8 cellular contexts compared by ENCODE assay signal in the genomic region with DNA sequence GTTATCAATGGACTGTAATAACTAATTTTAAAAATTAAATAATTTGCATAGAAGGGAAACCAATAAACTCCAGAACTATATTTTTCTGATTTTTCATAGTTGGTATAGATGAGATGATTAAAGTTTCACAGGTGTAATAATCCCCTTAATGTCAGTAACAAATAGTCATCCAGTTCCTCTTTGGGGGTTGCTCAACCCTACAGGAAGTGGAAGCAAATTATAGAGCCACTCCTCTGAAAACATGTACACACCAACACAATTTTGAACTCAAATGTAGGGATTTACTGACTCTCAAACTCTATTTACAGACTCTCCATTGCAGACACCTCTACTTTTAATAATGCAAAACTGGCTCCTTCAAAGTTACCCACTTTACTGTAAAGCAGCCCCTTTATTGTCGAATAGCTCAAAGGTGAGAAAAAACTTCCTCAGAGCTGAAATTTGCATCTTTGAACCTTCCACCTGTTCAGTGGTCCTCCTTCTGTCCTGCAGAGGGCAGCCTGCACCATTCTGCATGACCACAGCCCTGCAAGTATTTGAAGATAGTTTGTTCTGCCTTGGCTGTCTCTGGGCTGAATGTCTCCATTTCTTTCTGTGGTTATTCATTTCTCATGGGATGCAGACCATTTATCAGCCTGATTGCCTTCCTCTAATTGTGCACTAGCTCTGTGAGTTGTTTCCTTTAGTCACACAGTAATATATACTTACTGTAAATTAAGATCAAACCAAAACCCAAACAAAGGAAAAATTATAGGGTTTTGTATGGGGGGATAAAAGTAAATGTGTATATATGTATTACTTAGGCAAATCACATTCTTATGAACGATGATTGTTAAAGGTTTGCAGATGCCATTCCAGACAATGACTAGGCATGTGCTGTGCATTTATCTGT.
DNase-seq lines count a peak whose midpoint lies in the region; ATAC-seq, FAIRE-seq and TF ChIP-seq lines count a peak whose summit lies in the region.

No MANE protein-coding gene starts in this region.

- FAIRE-seq in GM12878 (lab: Jason Lieb, UNC), result peak; percentile 44

- H3K27ac ChIP-seq in PC-9, result no peak overlapping the region
- no peak overlapping the region for H3K27ac ChIP-seq in GM12878 (ENCODE audit: control insufficient read depth, insufficient read depth)
- H3K27ac ChIP-seq in spleen, result no peak overlapping the region

- H3K4me3 ChIP-seq in PC-9 (no peak overlapping the region), GM12878 (no peak overlapping the region), spleen (no peak overlapping the region)

- H2AFZ ChIP-seq in PC-9 (no peak overlapping the region), GM12878 (ENCODE audit: control insufficient read depth, low read depth, low read length) (no peak overlapping the region)

- RAD21 ChIA-PET in GM12878 (lab: Charles Lee; ENCODE audit: unreplicated experiment), result interaction anchor here (0.6 to 1.5 kb wide), 5 partner anchors 544 to 1188 kb away, joined by 3 to 9 read pairs (median 4); no protein-coding TSS in a partner anchor

- SMC1A ChIA-PET in GM12878 (lab: Charles Lee; ENCODE audit: uncharacterized antibody, unreplicated experiment), result interaction anchor here (0.5 to 2.3 kb wide), 7 partner anchors 19 to 1189 kb away, joined by 3 to 8 read pairs (median 3); no protein-coding TSS in a partner anchor

- TF ChIP-seq CTCF in PC-9 (conservative IDR thresholded peaks at IDR 0.05) (peak; percentile 65), GM12878 (IDR thresholded peaks at IDR 0.05 in 2 of 3, conservative IDR thresholded peaks at IDR 0.05 in 1 of 3; ENCODE audit: control insufficient read depth in 2 of 3, extremely low read depth in 1 of 3, insufficient read depth in 1 of 3, low read depth in 3 of 3, low read length in 3 of 3) (peak; percentile 69 to 79 (median 76)), spleen (IDR thresholded peaks at IDR 0.05 in 8 of 11, conservative IDR thresholded peaks at IDR 0.05 in 3 of 11) (peak in 8 of 11 experiments; percentile 30 to 65 (median 46))

- no peaks in the 10 kb centered on the region for H3K9me2 ChIP-seq in PC-9 (ENCODE audit: insufficient read depth)

- ATAC-seq in GM21390 (IDR thresholded peaks at IDR 0.05; ENCODE audit: unreplicated experiment) (peak; percentile 90), HG03565 (IDR thresholded peaks at IDR 0.05; ENCODE audit: unreplicated experiment) (peak; percentile 98), GM12878 (peak; percentile 93)

- H3K4me1 ChIP-seq in PC-9 (replicated peaks; ENCODE audit: insufficient read depth) (no peaks in the 10 kb centered on the region), GM12878 (ENCODE audit: control insufficient read depth, insufficient read depth, low read length) (no peaks in the 10 kb centered on the region), spleen (no peaks in the 10 kb centered on the region)

- H4K20me1 ChIP-seq in PC-9 (ENCODE audit: insufficient read depth) (no peaks in the 10 kb centered on the region), GM12878 (ENCODE audit: control insufficient read depth, insufficient read depth) (no peaks in the 10 kb centered on the region)

- no peaks in the 10 kb centered on the region for H3K27me3 ChIP-seq in PC-9 (ENCODE audit: insufficient read depth, low read depth)
- no peaks in the 10 kb centered on the region; a peak in 2 of 4 replicates for H3K27me3 ChIP-seq in GM12878 (replicated peaks in 1 of 2; ENCODE audit: control insufficient read depth in 2 of 2, insufficient read depth in 2 of 2, low read length in 1 of 2)
- peaks cover 0 to 4% (median 0%) of the 10 kb centered on the region in 7 donors for H3K27me3 ChIP-seq in spleen (replicated peaks in 1 of 7)

- TF ChIP-seq RAD21 in GM12878 (IDR thresholded peaks at IDR 0.05; ENCODE audit: insufficient read depth, low read depth, low read length), result peak; percentile 83

- POLR2A ChIA-PET in PC-9 (lab: Charles Lee; ENCODE audit: unreplicated experiment), result no interaction called here
- POLR2A ChIA-PET in GM12878 (lab: Charles Lee), result no interaction called here

- WGBS in GM12878 (ENCODE audit: insufficient coverage, insufficient replicate concordance, low lambda C conversion rate, missing lambda C conversion rate), result 0% methylated on average over 2 of the region's 2 CpGs
- 20 to 35% (median 23%) methylated on average over 2 of the region's 2 CpGs for WGBS in spleen, 5 donors

- TF ChIP-seq POLR2A in GM12878 (IDR thresholded peaks at IDR 0.05; ENCODE audit: low read depth, low read length), result no peak
- TF ChIP-seq POLR2A in spleen (IDR thresholded peaks at IDR 0.05), result no peak

- peak; percentile 72 for DNase-seq in GM03348 (ENCODE audit: low spot score)
- peak in 1 of 2 experiments; percentile 14 for DNase-seq in PC-9
- DNase-seq in GM12878 (ENCODE audit: low read depth, low spot score), result no peak
- peak; percentile 9 for DNase-seq in iPS DF 19.7 (ENCODE audit: low read depth, low spot score)
- DNase-seq in spleen, result no peak
- DNase-seq in OCI-M2 (lab: John Stamatoyannopoulos, UW; ENCODE audit: unreplicated experiment), result no peak

- no peak for TF ChIP-seq EP300 in GM12878 (IDR thresholded peaks at IDR 0.05; ENCODE audit: borderline replicate concordance in 1 of 2, control insufficient read depth in 1 of 2, low read depth in 2 of 2, low read length in 2 of 2)

- H3F3A ChIP-seq in PC-9 (ENCODE audit: insufficient read depth, low read depth), result no peaks in the 10 kb centered on the region

- CTCF ChIA-PET in PC-9 (lab: Charles Lee) (interaction anchor here (0.8 kb wide), 1 partner anchor 1188 kb away, joined by 5 read pairs; no protein-coding TSS in a partner anchor), GM12878 (lab: Yijun Ruan, JAX) (interaction anchor here (0.6 to 1.9 kb wide), 14 partner anchors 10 to 1199 kb away, joined by 3 to 14 read pairs (median 4); a partner anchor contains a TSS)

- H3K79me2 ChIP-seq in PC-9 (ENCODE audit: low read depth) (no peaks in the 10 kb centered on the region), GM12878 (ENCODE audit: control insufficient read depth, insufficient read depth, low read length) (no peaks in the 10 kb centered on the region)

- H3K4me2 ChIP-seq in PC-9 (no peak overlapping the region), GM12878 (ENCODE audit: control insufficient read depth, insufficient read depth) (no peak overlapping the region)

- intact Hi-C loops in PC-9 (cut with micrococcal nuclease; ENCODE audit: unreplicated experiment), result loop anchor here (1.0 kb wide), 1 partner anchor 1189 kb away; no protein-coding TSS in a partner anchor
- intact Hi-C loops in GM12878 (cut with micrococcal nuclease; ENCODE audit: unreplicated experiment), result loop anchor here (1.0 to 5.0 kb wide), 3 partner anchors 874 to 1189 kb away; no protein-coding TSS in a partner anchor
- intact Hi-C loops in spleen (cut with DNase I; ENCODE audit: low total_unique reads), result loop anchor here (10.0 kb wide), 1 partner anchor 1191 kb away; no protein-coding TSS in a partner anchor

- in situ Hi-C loops in GM12878 (cut with MboI), result loop anchor here (5.0 to 10.0 kb wide), 3 partner anchors 879 to 1181 kb away; no protein-coding TSS in a partner anchor

- no peaks in the 10 kb centered on the region for H3K36me3 ChIP-seq in PC-9 (ENCODE audit: low read depth)
- H3K36me3 ChIP-seq in GM12878 (ENCODE audit: control insufficient read depth in 2 of 2, insufficient read depth in 2 of 2, low read length in 1 of 2), result no peaks in the 10 kb centered on the region
- H3K36me3 ChIP-seq in spleen, result no peaks in the 10 kb centered on the region

- no peak overlapping the region for H3K9ac ChIP-seq in GM12878 (ENCODE audit: control insufficient read depth, insufficient read depth, low read length)

- H3K9me3 ChIP-seq in PC-9 (ENCODE audit: insufficient read depth, low read depth) (0 out of 2 replicates have a peak, but pooled peaks cover 3% of the 10 kb centered on the region), GM12878 (replicated peaks; ENCODE audit: control insufficient read depth, insufficient read depth, low read length) (no peaks in the 10 kb centered on the region), spleen (no peaks in the 10 kb centered on the region)

- no TSS peak for BruUV-seq in PC-9 (replicated peaks; lab: Mats Ljungman, UMichigan)
- no TSS peak for BruUV-seq in GM12878 (replicated peaks; lab: Mats Ljungman, UMichigan)

TF ChIP-seq in GM12878, 131 proteins besides CTCF, POLR2A, EP300 and RAD21:
- TF ChIP-seq SMC3 (IDR thresholded peaks at IDR 0.05; ENCODE audit: borderline replicate concordance, low read length), result peak; percentile 79
- TF ChIP-seq JUND (IDR thresholded peaks at IDR 0.05; ENCODE audit: low read depth, low read length), result no peak
- TF ChIP-seq ETV6 (conservative IDR thresholded peaks at IDR 0.05 in 1 of 2, IDR thresholded peaks at IDR 0.05 in 1 of 2; ENCODE audit: borderline replicate concordance in 1 of 2, low read depth in 1 of 2), result no peak
- TF ChIP-seq RUNX3 (IDR thresholded peaks at IDR 0.05; ENCODE audit: low read length), result peak; percentile 68
- TF ChIP-seq, protein P1, sequence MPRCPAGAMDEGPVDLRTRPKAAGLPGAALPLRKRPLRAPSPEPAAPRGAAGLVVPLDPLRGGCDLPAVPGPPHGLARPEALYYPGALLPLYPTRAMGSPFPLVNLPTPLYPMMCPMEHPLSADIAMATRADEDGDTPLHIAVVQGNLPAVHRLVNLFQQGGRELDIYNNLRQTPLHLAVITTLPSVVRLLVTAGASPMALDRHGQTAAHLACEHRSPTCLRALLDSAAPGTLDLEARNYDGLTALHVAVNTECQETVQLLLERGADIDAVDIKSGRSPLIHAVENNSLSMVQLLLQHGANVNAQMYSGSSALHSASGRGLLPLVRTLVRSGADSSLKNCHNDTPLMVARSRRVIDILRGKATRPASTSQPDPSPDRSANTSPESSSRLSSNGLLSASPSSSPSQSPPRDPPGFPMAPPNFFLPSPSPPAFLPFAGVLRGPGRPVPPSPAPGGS (IDR thresholded peaks at IDR 0.05; ENCODE audit: borderline replicate concordance, insufficient read depth, low read depth, low read length, poor library complexity, severe bottlenecking), result no peak
- TF ChIP-seq POU2F2 (IDR thresholded peaks at IDR 0.05; ENCODE audit: borderline replicate concordance, low read depth, low read length), result 0 out of 3 replicates have a peak, but pooled peaks have one; percentile 29

Comparison
In these comparisons a context has a peak if more than half of its experiments do, and no peak if none do; other contexts are left out.
1. DNase-seq: peak in GM03348 (single experiment) and iPS DF 19.7 (single experiment); none in GM12878 (single experiment), spleen (single experiment) and OCI-M2 (single experiment).
2. Peak in every context shown above with its lines, with median percentiles within 50 percentile points of each other: ATAC-seq and CTCF ChIP-seq.